In genomic region chr3:179760944-179761343, GRCh38 we compare ENCODE assay signal across 13 cellular contexts.
DNase-seq lines count a peak whose midpoint lies in the region; ATAC-seq, FAIRE-seq and TF ChIP-seq lines count a peak whose summit lies in the region.
"Had no signal": no experiment of that assay in that cellular context is flagged by ENCODE, and none has a peak within 500 bp of the region (broad histone marks: within the 10 kb centered on the region; RNA-seq: fewer than 3 reads in every experiment).

No MANE protein-coding gene starts in this region.

- ATAC-seq in PC-3, result peak; percentile 82
- ATAC-seq: natural killer cell treated with Interleukin-12 subunit alpha and Interleukin-12 subunit beta and Interleukin-15 and Interleukin-18, amount 100 ng/mL, for 72 hours had no signal

- CTCF ChIA-PET in PC-3 (lab: Charles Lee), result no interaction called here

- no TSS peak for BruUV-seq in PC-3 (replicated peaks; lab: Mats Ljungman, UMichigan)

- H2BK5ac ChIP-seq in trophoblast cell (ENCODE audit: low read depth, low read length, poor library complexity), result no peak overlapping the region

- H3K4me1 ChIP-seq in PC-3 (ENCODE audit: insufficient read depth, low read length), result peaks cover 7% of the 10 kb centered on the region
- H3K4me1 ChIP-seq in trophoblast cell (ENCODE audit: control insufficient read depth in 1 of 2, insufficient read depth in 2 of 2, low read length in 2 of 2), result no peaks in the 10 kb centered on the region
- no peaks in the 10 kb centered on the region for H3K4me1 ChIP-seq in Karpas-422 (ENCODE audit: low read length)
- H3K4me1 ChIP-seq: spleen had no signal

- H3K4me2 ChIP-seq in PC-3 (ENCODE audit: low read length) (no peak overlapping the region), trophoblast cell (ENCODE audit: low read length) (no peak overlapping the region), Karpas-422 (ENCODE audit: low read depth, low read length, poor library complexity, severe bottlenecking) (no peak overlapping the region)

- no peak overlapping the region for H3K4me3 ChIP-seq in PC-3 (ENCODE audit: low read length)
- H3K4me3 ChIP-seq in trophoblast cell (ENCODE audit: low read depth, low read length), result no peak overlapping the region
- no peak overlapping the region for H3K4me3 ChIP-seq in Karpas-422 (ENCODE audit: low read length)
- H3K4me3 ChIP-seq: spleen had no signal

- TF ChIP-seq CTCF in PC-3 (conservative IDR thresholded peaks at IDR 0.05; ENCODE audit: low read depth, low read length), result no peak

- no peaks in the 10 kb centered on the region for H4K20me1 ChIP-seq in PC-3 (ENCODE audit: low read length)
- no peaks in the 10 kb centered on the region for H4K20me1 ChIP-seq in Karpas-422 (ENCODE audit: insufficient read depth, low read depth, low read length)

- H3K9me2 ChIP-seq in PC-3 (replicated peaks; ENCODE audit: low read length) (no peaks in the 10 kb centered on the region), Karpas-422 (replicated peaks; ENCODE audit: insufficient read depth, low read length) (no peaks in the 10 kb centered on the region)

- H3K79me2 ChIP-seq in PC-3 (ENCODE audit: low read length), result no peaks in the 10 kb centered on the region
- H3K79me2 ChIP-seq in trophoblast cell (ENCODE audit: control insufficient read depth, insufficient read depth, low read length, poor library complexity), result no peaks in the 10 kb centered on the region
- H3K79me2 ChIP-seq in Karpas-422 (ENCODE audit: low read length), result no peaks in the 10 kb centered on the region

- POLR2A ChIA-PET in PC-3 (lab: Charles Lee; ENCODE audit: unreplicated experiment), result no interaction called here

- no peak overlapping the region for H4K8ac ChIP-seq in trophoblast cell (ENCODE audit: low read depth, low read length)

- H3K18ac ChIP-seq in trophoblast cell (ENCODE audit: low read length), result no peak overlapping the region

- no peak overlapping the region for H3K23ac ChIP-seq in trophoblast cell (ENCODE audit: low read length)

- no peak overlapping the region for H2AK5ac ChIP-seq in trophoblast cell (ENCODE audit: low read length)

- no peak overlapping the region for H3K27ac ChIP-seq in PC-3 (ENCODE audit: low read length)
- H3K27ac ChIP-seq in trophoblast cell (ENCODE audit: low read depth, low read length), result no peak overlapping the region
- no peak overlapping the region for H3K27ac ChIP-seq in Karpas-422 (ENCODE audit: low read length)
- H3K27ac ChIP-seq: spleen had no signal

- H2BK120ac ChIP-seq in trophoblast cell (ENCODE audit: insufficient read depth, low read length, poor library complexity), result no peak overlapping the region

- H2AFZ ChIP-seq in PC-3 (ENCODE audit: low read length) (no peak overlapping the region), trophoblast cell (ENCODE audit: insufficient read depth, low read length, poor library complexity) (no peak overlapping the region), Karpas-422 (ENCODE audit: low read length) (no peak overlapping the region)

- WGBS in trophoblast cell (ENCODE audit: extremely low coverage, insufficient coverage, insufficient read length), result no CpG with 5 or more reads among the region's 8 CpGs

- peak; percentile 97 for FAIRE-seq in H54 (lab: Jason Lieb, UNC)

- DNase-seq in H54 (ENCODE audit: insufficient read length, low spot score) (peak; percentile 80), PC-3 (peak; percentile 73), dermis microvascular lymphatic vessel endothelial cell (ENCODE audit: low read depth in 2 of 2) (peak; percentile 78 to 87), trophoblast cell (peak; percentile 62 to 80), COR-L47 (lab: John Stamatoyannopoulos, UW) (no peak), GM19238 (ENCODE audit: insufficient read length, low spot score) (no peak), Karpas-422 (no peak)
- no peak for DNase-seq in activated CD4-positive, alpha-beta T cell treated with anti-CD3 and anti-CD28 coated beads, Interleukin-2, amount 50 U/mL, for 48 hours
- DNase-seq: DMS79, endodermal cell, NCI-H2171 treated with DMSO at 0.1 percent for 48 hours, spleen had no signal

- H3K9ac ChIP-seq in PC-3 (ENCODE audit: low read length), result no peak overlapping the region
- no peak overlapping the region for H3K9ac ChIP-seq in trophoblast cell (ENCODE audit: low read length)
- H3K9ac ChIP-seq in Karpas-422 (ENCODE audit: low read length), result no peak overlapping the region

- no peaks in the 10 kb centered on the region for H3K79me1 ChIP-seq in trophoblast cell (ENCODE audit: low read length)

- H3K9me3 ChIP-seq in PC-3 (ENCODE audit: low read length) (no peaks in the 10 kb centered on the region), trophoblast cell (ENCODE audit: insufficient read depth, low read depth, low read length) (no peaks in the 10 kb centered on the region), Karpas-422 (ENCODE audit: low read length) (no peaks in the 10 kb centered on the region)
- H3K9me3 ChIP-seq: spleen had no signal

- H3K14ac ChIP-seq in trophoblast cell (ENCODE audit: low read length), result no peak overlapping the region

- intact Hi-C loops in PC-3 (cut with micrococcal nuclease), result no loop called here

- TF ChIP-seq POLR2A in H54 (IDR thresholded peaks at IDR 0.05; ENCODE audit: low read depth, low read length), result no peak

- H4K12ac ChIP-seq in trophoblast cell (ENCODE audit: low read depth, low read length), result no peak overlapping the region

- H3F3A ChIP-seq in PC-3 (ENCODE audit: low read length, unreplicated experiment), result no peaks in the 10 kb centered on the region

- H3K27me3 ChIP-seq in PC-3 (ENCODE audit: low read length), result no peaks in the 10 kb centered on the region
- no peaks in the 10 kb centered on the region for H3K27me3 ChIP-seq in trophoblast cell (ENCODE audit: insufficient read depth, low read length)
- no peaks in the 10 kb centered on the region for H3K27me3 ChIP-seq in Karpas-422 (ENCODE audit: low read length)
- H3K27me3 ChIP-seq: spleen had no signal

- H4K91ac ChIP-seq in trophoblast cell (ENCODE audit: low read depth, low read length), result no peak overlapping the region

- no peak overlapping the region for H3K4ac ChIP-seq in trophoblast cell (ENCODE audit: low read depth, low read length)

- H3K36me3 ChIP-seq in PC-3 (ENCODE audit: low read depth, low read length), result no peaks in the 10 kb centered on the region; the same call in 1 of the 2 replicates
- peaks cover 0 to 2% of the 10 kb centered on the region in 2 experiments for H3K36me3 ChIP-seq in trophoblast cell (ENCODE audit: control insufficient read depth in 1 of 2, insufficient read depth in 2 of 2, low read length in 2 of 2)
- H3K36me3 ChIP-seq in Karpas-422 (ENCODE audit: insufficient read depth, low read length), result peaks cover 41% of the 10 kb centered on the region

- H2BK12ac ChIP-seq in trophoblast cell (ENCODE audit: low read length), result no peak overlapping the region

Comparison
In these comparisons a context has a peak if more than half of its experiments do, and no peak if none do; other contexts are left out.
1. DNase-seq: peak in H54 (single experiment), PC-3 (single experiment), dermis microvascular lymphatic vessel endothelial cell (2 of 2) and trophoblast cell (2 of 2); none in COR-L47 (single experiment), activated CD4-positive, alpha-beta T cell treated with anti-CD3 and anti-CD28 coated beads, Interleukin-2, amount 50 U/mL, for 48 hours (0 of 2), GM19238 (single experiment) and Karpas-422 (single experiment).